1 cellular context compared by ENCODE assay signal in the genomic region with DNA sequence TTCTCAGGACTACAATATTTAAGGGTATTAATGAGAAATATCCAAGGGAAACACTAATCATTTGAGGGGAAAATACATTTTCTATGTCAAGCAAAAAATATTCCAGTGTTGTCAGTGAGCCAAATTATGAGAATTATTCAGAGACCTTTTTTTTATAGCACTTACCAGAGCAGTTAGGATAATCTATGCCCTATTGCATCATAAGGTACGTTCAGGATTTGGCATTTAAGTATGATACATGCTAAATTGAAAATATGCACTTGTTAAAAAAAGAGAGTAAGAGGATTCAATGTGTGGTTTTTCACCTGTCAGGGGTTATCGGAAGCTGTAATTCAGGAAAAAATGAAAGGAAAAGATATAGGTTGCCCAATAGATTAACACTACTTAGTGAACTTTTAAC.
TF ChIP-seq lines count a peak whose summit lies in the region.

No MANE protein-coding gene starts in this region.

TF ChIP-seq in HepG2, 621 proteins besides CTCF, POLR2A, EP300 and RAD21:
- TF ChIP-seq CEBPB (IDR thresholded peaks at IDR 0.05; ENCODE audit: borderline replicate concordance, low read depth, low read length) (0 out of 2 replicates have a peak, but pooled peaks have one; percentile 16), SIN3A (IDR thresholded peaks at IDR 0.05; ENCODE audit: borderline replicate concordance, low read depth, low read length) (no peak)
